12 cellular contexts compared by ENCODE assay signal in genomic region chr1:77536813-77537212, GRCh38.
DNase-seq lines count a peak whose midpoint lies in the region; ATAC-seq and TF ChIP-seq lines count a peak whose summit lies in the region.
"Had no signal": no experiment of that assay in that cellular context is flagged by ENCODE, and none has a peak within 500 bp of the region (broad histone marks: within the 10 kb centered on the region; RNA-seq: fewer than 3 reads in every experiment).

No MANE protein-coding gene starts in this region.

- peak overlapping the region; percentile 99 for H3K27ac ChIP-seq in GM23248
- H3K27ac ChIP-seq: thoracic aorta had no signal

- DNase-seq in GM23248: peak; percentile 96
- peak; percentile 41 for DNase-seq in SK-MEL-5 (ENCODE audit: low read depth, low spot score)
- peak; percentile 91 for DNase-seq in epithelial cell of proximal tubule (ENCODE audit: low read depth)
- no peak for DNase-seq in Ammon's horn (ENCODE audit: low spot score)
- DNase-seq in GM13977 (ENCODE audit: low spot score): no peak
- no peak for DNase-seq in erythroblast (lab: John Stamatoyannopoulos, UW)
- DNase-seq: activated CD4-positive, alpha-beta memory T cell treated with anti-CD3 and anti-CD28 coated beads for 36 hours; kidney; stimulated activated CD4-positive, alpha-beta T cell treated with anti-CD3 and anti-CD28 coated beads, Interleukin-4, amount 100 ng/mL, for 24 hours had no signal

- H3K9ac ChIP-seq in GM23248 (0 out of 2 replicates have a peak overlapping the region, but pooled peaks have one; percentile 25), skeletal muscle satellite cell (ENCODE audit: low read depth, low read length) (peak overlapping the region; percentile 61)

- H3K4me1 ChIP-seq in GM23248 (ENCODE audit: insufficient read depth) (peaks cover 80% of the 10 kb centered on the region), skeletal muscle satellite cell (ENCODE audit: control insufficient read depth, insufficient read depth, low read length) (peaks cover 82% of the 10 kb centered on the region)

- peaks cover 73% of the 10 kb centered on the region for H3F3A ChIP-seq in GM23248 (ENCODE audit: insufficient read depth)

- no peak for TF ChIP-seq POLR2A in erythroblast (IDR thresholded peaks at IDR 0.05; ENCODE audit: low read length)

- H3K4me3 ChIP-seq in GM23248 (no peak overlapping the region), epithelial cell of proximal tubule (ENCODE audit: low read depth, low read length) (no peak overlapping the region), skeletal muscle satellite cell (ENCODE audit: low read length) (no peak overlapping the region)
- H3K4me3 ChIP-seq: thoracic aorta had no signal

- H3K4me2 ChIP-seq in GM23248 (ENCODE audit: unreplicated experiment) (peak overlapping the region; percentile 55), skeletal muscle satellite cell (ENCODE audit: low read length) (peak overlapping the region; percentile 11)

- TF ChIP-seq CTCF in epithelial cell of proximal tubule (conservative IDR thresholded peaks at IDR 0.05; ENCODE audit: low read depth, low read length) (no peak), GM13977 (IDR thresholded peaks at IDR 0.05; ENCODE audit: extremely low read depth, insufficient read depth, missing control alignments) (no peak)

- no peaks in the 10 kb centered on the region for H3K9me3 ChIP-seq in GM23248 (ENCODE audit: low read depth)
- H3K9me3 ChIP-seq in skeletal muscle satellite cell (replicated peaks; ENCODE audit: low read length): no peaks in the 10 kb centered on the region
- H3K9me3 ChIP-seq: thoracic aorta had no signal

- H2AFZ ChIP-seq in GM23248: no peak overlapping the region

- H3K9me2 ChIP-seq in GM23248 (ENCODE audit: insufficient read depth): no peaks in the 10 kb centered on the region

- no peak for ATAC-seq in GM19463 (IDR thresholded peaks at IDR 0.05; ENCODE audit: unreplicated experiment)

- no peaks in the 10 kb centered on the region for H4K20me1 ChIP-seq in GM23248 (ENCODE audit: insufficient read depth)

- no peaks in the 10 kb centered on the region for H3K79me2 ChIP-seq in GM23248 (ENCODE audit: insufficient read depth)

- no peaks in the 10 kb centered on the region for H3K27me3 ChIP-seq in GM23248 (replicated peaks; ENCODE audit: insufficient read depth)
- no peaks in the 10 kb centered on the region for H3K27me3 ChIP-seq in skeletal muscle satellite cell (ENCODE audit: control insufficient read depth, insufficient read depth, low read length)

- H3K36me3 ChIP-seq in GM23248 (ENCODE audit: low read depth) (no peaks in the 10 kb centered on the region), skeletal muscle satellite cell (ENCODE audit: insufficient read depth, low read length) (peaks cover 15% of the 10 kb centered on the region)
- H3K36me3 ChIP-seq: thoracic aorta had no signal

- in situ Hi-C loops in GM23248 (cut with MboI) (loop anchor here (10.0 kb wide), 1 partner anchor 382 kb away; no protein-coding TSS in a partner anchor), SK-MEL-5 (cut with HindIII; ENCODE audit: low pct_unique_long_range_greater_than_20kb, low sequenced_read_pairs) (no loop called here), GM13977 (cut with MboI; ENCODE audit: low pct_unique_long_range_greater_than_20kb, low sequenced_read_pairs, unreplicated experiment) (no loop called here)

- 4 to 9% methylated on average over 2 of the region's 2 CpGs for WGBS in GM23248 (ENCODE audit: low coverage in 1 of 2, low lambda C conversion rate in 2 of 2, missing lambda C conversion rate in 2 of 2), 2 experiments

Comparison
In these comparisons a context has a peak if more than half of its experiments do, and no peak if none do; other contexts are left out.
1. DNase-seq: peak in GM23248 (single experiment), SK-MEL-5 (single experiment) and epithelial cell of proximal tubule (single experiment); none in Ammon's horn (single experiment), GM13977 (single experiment) and erythroblast (0 of 2).